28 cellular contexts compared by ENCODE assay signal in the genomic region with DNA sequence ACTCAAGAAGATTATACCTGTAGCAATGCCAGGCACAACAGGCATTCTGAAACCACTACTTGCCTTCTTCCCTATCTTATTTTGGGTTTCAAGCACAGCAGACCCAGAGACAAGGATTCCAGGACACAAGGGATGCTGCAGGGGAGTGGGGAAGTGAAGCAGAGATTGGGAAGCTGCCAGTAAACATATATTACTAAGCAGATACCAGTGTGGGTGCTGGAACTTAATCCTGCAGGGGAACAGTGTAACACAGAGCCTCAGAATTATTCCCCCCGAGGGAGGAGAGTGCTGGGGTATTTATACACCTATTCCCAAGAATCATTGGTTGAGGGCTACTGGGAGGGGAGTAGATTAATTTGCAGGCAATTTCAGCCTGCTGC. TPM values are rescaled to one million over a fixed set of nuclear protein-coding genes. Genes with fewer than 3 reads are reported as not detected.
DNase-seq lines count a peak whose midpoint lies in the region; FAIRE-seq and TF ChIP-seq lines count a peak whose summit lies in the region.
"Had no signal": no experiment of that assay in that cellular context is flagged by ENCODE, and none has a peak within 500 bp of the region (broad histone marks: within the 10 kb centered on the region; RNA-seq: fewer than 3 reads in every experiment).

No MANE protein-coding gene starts in this region.

- no peaks in the 10 kb centered on the region for H3K36me3 Mint-ChIP-seq in MCF 10A (ENCODE audit: insufficient read depth, unreplicated experiment)
- H3K36me3 Mint-ChIP-seq in CD8-positive, alpha-beta memory T cell = no peaks in the 10 kb centered on the region
- H3K36me3 Mint-ChIP-seq: stimulated activated effector memory CD8-positive, alpha-beta T cell treated with anti-CD3 and anti-CD28 coated beads, Interleukin-12 subunit alpha, Interleukin-12 subunit beta, amount 100 ng/mL, for 72 hours had no signal

- no peak overlapping the region for H3K4me3 Mint-ChIP-seq in MCF 10A (ENCODE audit: unreplicated experiment)
- H3K4me3 Mint-ChIP-seq in CD8-positive, alpha-beta memory T cell = no peak overlapping the region
- H3K4me3 Mint-ChIP-seq: activated CD4-positive, alpha-beta T cell treated with anti-CD3 and anti-CD28 coated beads, Interleukin-2, amount 10 ng/mL, durations not matched to agents 7 days and 5 days; activated T-cell treated with anti-CD3 and anti-CD28 coated beads, Interleukin-2, amount 50 U/mL, for 24 hours; stimulated activated effector memory CD8-positive, alpha-beta T cell treated with anti-CD3 and anti-CD28 coated beads, Interleukin-12 subunit alpha, Interleukin-12 subunit beta, amount 100 ng/mL, for 72 hours had no signal

- H3K79me2 ChIP-seq in keratinocyte (ENCODE audit: control insufficient read depth, insufficient read depth, low read length) = no peaks in the 10 kb centered on the region

- H3K27ac ChIP-seq in breast epithelium (no peak overlapping the region), keratinocyte (ENCODE audit: control insufficient read depth, insufficient read depth, low read length) (peak overlapping the region; percentile 61), tibial artery (no peak overlapping the region)
- no peak overlapping the region for H3K27ac ChIP-seq in CD8-positive, alpha-beta memory T cell (ENCODE audit: low read depth, low read length)
- H3K27ac ChIP-seq: lower lobe of right lung, pancreas, right atrium auricular region had no signal

- TF ChIP-seq CTCF in MCF 10A (IDR thresholded peaks at IDR 0.05; ENCODE audit: unreplicated experiment) (no peak), breast epithelium (IDR thresholded peaks at IDR 0.05) (no peak), astrocyte of the spinal cord (IDR thresholded peaks at IDR 0.05; ENCODE audit: low read depth, low read length) (no peak), keratinocyte (optimal IDR thresholded peaks at IDR 0.05 in 1 of 3, IDR thresholded peaks at IDR 0.05 in 1 of 3, conservative IDR thresholded peaks at IDR 0.05 in 1 of 3; ENCODE audit: extremely low read depth in 1 of 3, insufficient read depth in 2 of 3, low read length in 3 of 3) (no peak), tibial artery (IDR thresholded peaks at IDR 0.05) (no peak)

- no peaks in the 10 kb centered on the region for H3K27me3 Mint-ChIP-seq in MCF 10A (ENCODE audit: insufficient read depth, unreplicated experiment)
- H3K27me3 Mint-ChIP-seq in CD8-positive, alpha-beta memory T cell = peaks cover 4 to 11% of the 10 kb centered on the region in 2 donors

- no peaks in the 10 kb centered on the region for H4K20me1 ChIP-seq in keratinocyte (ENCODE audit: control insufficient read depth, extremely low read depth, insufficient read depth, low read length)

- peaks cover 17% of the 10 kb centered on the region for H3K4me1 Mint-ChIP-seq in MCF 10A (ENCODE audit: insufficient read depth, unreplicated experiment)
- H3K4me1 Mint-ChIP-seq in CD8-positive, alpha-beta memory T cell = no peaks in the 10 kb centered on the region
- H3K4me1 Mint-ChIP-seq: activated CD4-positive, alpha-beta T cell treated with anti-CD3 and anti-CD28 coated beads, Interleukin-2, amount 10 ng/mL, durations not matched to agents 7 days and 5 days; stimulated activated effector memory CD8-positive, alpha-beta T cell treated with anti-CD3 and anti-CD28 coated beads, Interleukin-12 subunit alpha, Interleukin-12 subunit beta, amount 100 ng/mL, for 72 hours had no signal

- H3K36me3 ChIP-seq in breast epithelium (no peaks in the 10 kb centered on the region), keratinocyte (ENCODE audit: control insufficient read depth in 2 of 2, extremely low read depth in 1 of 2, insufficient read depth in 2 of 2, low read length in 2 of 2) (no peaks in the 10 kb centered on the region), tibial artery (no peaks in the 10 kb centered on the region)
- H3K36me3 ChIP-seq in CD8-positive, alpha-beta memory T cell (ENCODE audit: insufficient read depth, low read length) = no peaks in the 10 kb centered on the region
- H3K36me3 ChIP-seq: lower lobe of right lung, pancreas, right atrium auricular region had no signal

- H3K9me1 ChIP-seq in keratinocyte (ENCODE audit: control insufficient read depth, extremely low read depth, insufficient read depth, low read length) = no peaks in the 10 kb centered on the region

- H3K9ac ChIP-seq in keratinocyte (ENCODE audit: control insufficient read depth, extremely low read depth, insufficient read depth, low read length) = no peak overlapping the region

- DNase-seq in MCF 10A (ENCODE audit: unreplicated experiment) (peak; percentile 36), breast epithelium (ENCODE audit: low spot score in 2 of 2) (no peak), astrocyte of the spinal cord (ENCODE audit: low read depth, low spot score) (peak; percentile 16), keratinocyte (ENCODE audit: low read depth, low spot score) (no peak), AG08396 (ENCODE audit: low spot score) (no peak), tibial artery (no peak)
- DNase-seq in CD8-positive, alpha-beta memory T cell = no peak
- no peak for DNase-seq in stimulated activated CD4-positive, alpha-beta T cell treated with anti-CD3 and anti-CD28 coated beads, Interleukin-12 subunit alpha, Interleukin-12 subunit beta, amount 100 ng/mL, for 4 hours
- DNase-seq: activated CD4-positive, alpha-beta T cell treated with anti-CD3 and anti-CD28 coated beads, Interleukin-2, amount 10 ng/mL, durations not matched to agents 7 days and 5 days; activated gamma-delta T cell; activated T-cell treated with anti-CD3 and anti-CD28 coated beads, Interleukin-2, amount 50 U/mL, for 24 hours; glutamatergic neuron; Karpas-422; lower lobe of right lung; MV-4-11; NCI-H146; NCI-H2171; NCI-H510A; SHP77 treated with DMSO at 0.1 percent for 48 hours; stimulated activated CD4-positive, alpha-beta T cell treated with anti-CD3 and anti-CD28 coated beads, Interleukin-4, amount 100 ng/mL, for 24 hours; SW 1271; T1000 had no signal

- POLR2A ChIA-PET in MCF 10A (lab: Yijun Ruan, JAX) = interaction anchor here (1.1 to 3.5 kb wide), 5 partner anchors 34 to 299 kb away, joined by 3 to 25 read pairs (median 5); partner anchors contain the start of gene MAML3
- POLR2A ChIA-PET in CD8-positive, alpha-beta memory T cell (lab: Charles Lee) = no interaction called here

- H3K9me3 Mint-ChIP-seq in MCF 10A (ENCODE audit: unreplicated experiment) = no peaks in the 10 kb centered on the region
- no peaks in the 10 kb centered on the region for H3K9me3 Mint-ChIP-seq in CD8-positive, alpha-beta memory T cell
- H3K9me3 Mint-ChIP-seq: activated CD4-positive, alpha-beta T cell treated with anti-CD3 and anti-CD28 coated beads, Interleukin-2, amount 10 ng/mL, durations not matched to agents 7 days and 5 days; activated T-cell treated with anti-CD3 and anti-CD28 coated beads, Interleukin-2, amount 50 U/mL, for 24 hours; stimulated activated effector memory CD8-positive, alpha-beta T cell treated with anti-CD3 and anti-CD28 coated beads, Interleukin-12 subunit alpha, Interleukin-12 subunit beta, amount 100 ng/mL, for 72 hours had no signal

- BruUV-seq in MCF 10A (replicated peaks; lab: Mats Ljungman, UMichigan) = no TSS peak

- intact Hi-C loops in MCF 10A (cut with micrococcal nuclease) = no loop called here
- intact Hi-C loops in breast epithelium (cut with DNase I; ENCODE audit: low total_unique reads) = no loop called here
- intact Hi-C loops in tibial artery (cut with DNase I; ENCODE audit: low total_unique reads) = no loop called here

- no peaks in the 10 kb centered on the region for H3K9me3 ChIP-seq in breast epithelium
- H3K9me3 ChIP-seq in keratinocyte (ENCODE audit: control insufficient read depth, low read depth, low read length) = no peaks in the 10 kb centered on the region
- H3K9me3 ChIP-seq in CD8-positive, alpha-beta memory T cell (ENCODE audit: low read length) = no peaks in the 10 kb centered on the region
- no peaks in the 10 kb centered on the region for H3K9me3 ChIP-seq in tibial artery
- H3K9me3 ChIP-seq: lower lobe of right lung, mucosa of descending colon, pancreas, right atrium auricular region had no signal

- H2AFZ ChIP-seq in keratinocyte (ENCODE audit: control insufficient read depth, low read length) = no peak overlapping the region

- TF ChIP-seq POLR2A in breast epithelium (IDR thresholded peaks at IDR 0.05) = no peak

- no peak for FAIRE-seq in keratinocyte (lab: Jason Lieb, UNC)
- FAIRE-seq: A204.1, GM12878 had no signal

- dilution Hi-C loops in keratinocyte (cut with MboI; ENCODE audit: extremely low pct_ligation_motif_present, low sequenced_read_pairs) = no loop called here

- in situ Hi-C loops in astrocyte of the spinal cord (cut with HindIII; ENCODE audit: low sequenced_read_pairs) = no loop called here

- H3K27me3 ChIP-seq in breast epithelium = no peaks in the 10 kb centered on the region
- H3K27me3 ChIP-seq in keratinocyte (ENCODE audit: control insufficient read depth, extremely low read depth, insufficient read depth, low read length) = no peaks in the 10 kb centered on the region
- no peaks in the 10 kb centered on the region for H3K27me3 ChIP-seq in CD8-positive, alpha-beta memory T cell (ENCODE audit: insufficient read depth, low read length, poor library complexity, severe bottlenecking)
- no peaks in the 10 kb centered on the region for H3K27me3 ChIP-seq in tibial artery
- H3K27me3 ChIP-seq: pancreas, right atrium auricular region had no signal

- no peaks in the 10 kb centered on the region for H3K4me1 ChIP-seq in breast epithelium
- peaks cover 25% of the 10 kb centered on the region for H3K4me1 ChIP-seq in keratinocyte (ENCODE audit: control insufficient read depth, extremely low read depth, insufficient read depth, low read length)
- H3K4me1 ChIP-seq in CD8-positive, alpha-beta memory T cell (ENCODE audit: insufficient read depth, low read length) = no peaks in the 10 kb centered on the region
- H3K4me1 ChIP-seq in tibial artery = peaks cover 0 to 24% (median 5%) of the 10 kb centered on the region in 4 donors
- H3K4me1 ChIP-seq: pancreas had no signal

- H3K27ac Mint-ChIP-seq in MCF 10A (ENCODE audit: low read depth, unreplicated experiment) = peak overlapping the region; percentile 87
- no peak overlapping the region for H3K27ac Mint-ChIP-seq in CD8-positive, alpha-beta memory T cell
- H3K27ac Mint-ChIP-seq: activated CD4-positive, alpha-beta T cell treated with anti-CD3 and anti-CD28 coated beads, Interleukin-2, amount 10 ng/mL, durations not matched to agents 7 days and 5 days; activated T-cell treated with anti-CD3 and anti-CD28 coated beads, Interleukin-2, amount 50 U/mL, for 24 hours; stimulated activated effector memory CD8-positive, alpha-beta T cell treated with anti-CD3 and anti-CD28 coated beads, Interleukin-12 subunit alpha, Interleukin-12 subunit beta, amount 100 ng/mL, for 72 hours had no signal

- CTCF ChIA-PET in MCF 10A (lab: Yijun Ruan, JAX) = interaction anchor here (0.5 to 1.0 kb wide), 5 partner anchors 11 to 371 kb away, joined by 3 to 5 read pairs (median 3); no protein-coding TSS in a partner anchor
- CTCF ChIA-PET in CD8-positive, alpha-beta memory T cell (lab: Charles Lee) = no interaction called here

- no peak overlapping the region for H3K4me2 ChIP-seq in keratinocyte (ENCODE audit: control insufficient read depth, extremely low read depth, insufficient read depth, low read depth, low read length)

- H3K4me3 ChIP-seq in breast epithelium (no peak overlapping the region), astrocyte of the spinal cord (ENCODE audit: low read depth, low read length) (no peak overlapping the region), keratinocyte (ENCODE audit: control insufficient read depth in 2 of 3, extremely low read depth in 1 of 3, insufficient read depth in 2 of 3, low read depth in 1 of 3, low read length in 3 of 3) (no peak overlapping the region), tibial artery (no peak overlapping the region)
- no peak overlapping the region for H3K4me3 ChIP-seq in CD8-positive, alpha-beta memory T cell (ENCODE audit: low read length)
- H3K4me3 ChIP-seq: GM12878, lower lobe of right lung, mucosa of descending colon, pancreas, right atrium auricular region had no signal

RNA-seq across cellular contexts. Expression of gene MAML3, which starts 33.3 kb away (rescaled TPM):
- total RNA-seq in MCF 10A (2022) (0.89 and 1.7 TPM in 2 replicates), breast epithelium (10 to 100 TPM in 2 of 3 donors, 1 to 10 TPM in 1; 5.0 to 16.8 (median 11.1) TPM)
- 0.27 to 0.68 TPM (median 0.34 TPM) in 3 replicates for polyA plus RNA-seq in keratinocyte
- 1.6 TPM for polyA plus RNA-seq in keratinocyte (2011; ENCODE audit: low read depth)
- 0.30 and 0.39 TPM in 2 replicates for polyA plus RNA-seq in keratinocyte (2011; cell fraction: cytosol; rRNA removed)
- polyA plus RNA-seq in keratinocyte (2011; cell fraction: nucleus; rRNA removed) = 0.67 and 0.71 TPM in 2 replicates
- polyA plus RNA-seq in keratinocyte (2012; ENCODE audit: low replicate concordance) = 0.26 and 1.4 TPM in 2 replicates
- 0.30 to 3.6 TPM (median 0.49 TPM) in 3 replicates for polyA minus RNA-seq in keratinocyte
- polyA minus RNA-seq in keratinocyte (2011; cell fraction: cytosol; rRNA and poly(A)+ RNA removed) = not detected
- polyA minus RNA-seq in keratinocyte (2011; cell fraction: nucleus; rRNA and poly(A)+ RNA removed) = 1.1 and 1.6 TPM in 2 replicates
- under 1 TPM; 0.44 to 0.57 TPM for total RNA-seq in CD8-positive, alpha-beta memory T cell
- polyA plus RNA-seq in CD8-positive, alpha-beta memory T cell = 0.52 TPM

Comparison
In these comparisons a context has a peak if more than half of its experiments do, and no peak if none do; other contexts are left out.
1. DNase-seq: peak in MCF 10A (single experiment) and astrocyte of the spinal cord (single experiment); none in breast epithelium (0 of 2), keratinocyte (single experiment), CD8-positive, alpha-beta memory T cell (0 of 5), AG08396 (single experiment), tibial artery (0 of 2) and stimulated activated CD4-positive, alpha-beta T cell treated with anti-CD3 and anti-CD28 coated beads, Interleukin-12 subunit alpha, Interleukin-12 subunit beta, amount 100 ng/mL, for 4 hours (single experiment).